In genomic region chr1:32764826-32765545, GRCh38 we compare ENCODE assay signal across 16 cellular contexts. TPM values are rescaled to one million over a fixed set of nuclear protein-coding genes. Genes with fewer than 3 reads are reported as not detected.
DNase-seq lines count a peak whose midpoint lies in the region; TF ChIP-seq lines count a peak whose summit lies in the region.
"Had no signal": no experiment of that assay in that cellular context is flagged by ENCODE, and none has a peak within 500 bp of the region (broad histone marks: within the 10 kb centered on the region; RNA-seq: fewer than 3 reads in every experiment).

No MANE protein-coding gene starts in this region.

- H3K27me3 ChIP-seq in sigmoid colon: no peaks in the 10 kb centered on the region

- peaks cover 0 to 4% (median 0%) of the 10 kb centered on the region in 4 donors for H3K36me3 ChIP-seq in sigmoid colon

- no peaks in the 10 kb centered on the region for H3K27me3 Mint-ChIP-seq in brain
- peaks cover 8% of the 10 kb centered on the region for H3K27me3 Mint-ChIP-seq in nephron (ENCODE audit: low read depth)

- TF ChIP-seq CTCF in brain (conservative IDR thresholded peaks at IDR 0.05) (no peak), nephron (IDR thresholded peaks at IDR 0.05; ENCODE audit: unreplicated experiment in 3 of 3) (no peak), sigmoid colon (IDR thresholded peaks at IDR 0.05) (no peak)

- H3K27ac ChIP-seq in sigmoid colon: peak overlapping the region in 1 of 4 donors; percentile 48
- H3K27ac ChIP-seq: psoas muscle had no signal

- peak overlapping the region in 4 of 5 experiments; percentile 71 to 83 (median 72) for H3K4me3 Mint-ChIP-seq in brain
- H3K4me3 Mint-ChIP-seq in nephron: peak overlapping the region; percentile 64 to 72 (median 70)
- H3K4me3 Mint-ChIP-seq: CD4-positive, CD25-positive, alpha-beta regulatory T cell had no signal

- peaks cover 57% of the 10 kb centered on the region for H3K4me1 Mint-ChIP-seq in brain
- H3K4me1 Mint-ChIP-seq in nephron: peaks cover 67% of the 10 kb centered on the region

- TF ChIP-seq EP300 in sigmoid colon (IDR thresholded peaks at IDR 0.05): no peak

- H3K36me3 Mint-ChIP-seq in brain: peaks cover 15% of the 10 kb centered on the region
- peaks cover 25% of the 10 kb centered on the region for H3K36me3 Mint-ChIP-seq in nephron (ENCODE audit: low read depth)
- H3K36me3 Mint-ChIP-seq: CD4-positive, CD25-positive, alpha-beta regulatory T cell had no signal

- DNase-seq in DMS79 treated with DMSO at 0.1 percent for 48 hours (lab: John Stamatoyannopoulos, UW): peak; percentile 34
- DNase-seq in NCI-H2107 (lab: John Stamatoyannopoulos, UW): peak; percentile 50
- DNase-seq in activated CD4-positive, CD25-positive, alpha-beta regulatory T cell (lab: John Stamatoyannopoulos, UW): no peak
- DNase-seq in SIG-M5 (lab: John Stamatoyannopoulos, UW): no peak
- DNase-seq in SHP77 (lab: John Stamatoyannopoulos, UW): no peak
- DNase-seq in sigmoid colon: no peak
- DNase-seq: activated CD8-positive, alpha-beta memory T cell treated with anti-CD3 and anti-CD28 coated beads, Interleukin-2, amount 50 U/mL, for 4 hours; CD4-positive, CD25-positive, alpha-beta regulatory T cell; effector CD4-positive, alpha-beta T cell; NCI-H1930; psoas muscle; RPMI8226; stimulated activated CD4-positive, alpha-beta T cell treated with anti-CD3 and anti-CD28 coated beads, Interleukin-1b, Interleukin-23, amount 100 ng/mL, for 48 hours; stimulated activated naive CD4-positive, alpha-beta T cell had no signal

- H3K4me1 ChIP-seq in sigmoid colon: peaks cover 0 to 62% (median 49%) of the 10 kb centered on the region in 4 donors

- intact Hi-C loops in sigmoid colon (cut with DNase I): no loop called here

- H3K9me3 Mint-ChIP-seq in brain (no peaks in the 10 kb centered on the region), nephron (no peaks in the 10 kb centered on the region)
- H3K9me3 Mint-ChIP-seq: CD4-positive, CD25-positive, alpha-beta regulatory T cell had no signal

- TF ChIP-seq POLR2A in sigmoid colon (IDR thresholded peaks at IDR 0.05): no peak

- peak overlapping the region in 4 of 5 experiments; percentile 68 to 94 (median 75) for H3K27ac Mint-ChIP-seq in brain
- H3K27ac Mint-ChIP-seq in nephron: peak overlapping the region; percentile 51 to 91 (median 81)

- no peaks in the 10 kb centered on the region for H3K9me3 ChIP-seq in sigmoid colon
- H3K9me3 ChIP-seq: psoas muscle had no signal

- H3K4me3 ChIP-seq in sigmoid colon: no peak overlapping the region
- H3K4me3 ChIP-seq: psoas muscle had no signal

- 79% methylated on average over 6 of the region's 6 CpGs for WGBS in sigmoid colon, 2 donors

RNA-seq across cellular contexts. Expression of gene YARS1, which starts 52.2 kb away (rescaled TPM):
- polyA plus RNA-seq in brain (ENCODE audit: insufficient read depth, low read depth, low replicate concordance) (150 TPM), sigmoid colon (10 to 100 TPM; 28.7 to 65.2 (median 33.6) TPM)
- total RNA-seq in sigmoid colon: 10 to 100 TPM; 29.6 to 46.8 (median 37.6) TPM

RNA-seq across cellular contexts. Expression of gene S100PBP, which starts 52.5 kb away (rescaled TPM):
- polyA plus RNA-seq in brain (ENCODE audit: insufficient read depth, low read depth, low replicate concordance) (22.8 TPM), sigmoid colon (10 to 100 TPM in 2 of 3 donors, 1 to 10 TPM in 1; 3.2 to 12.7 (median 10.2) TPM)
- 10 to 100 TPM; 25.2 to 50.7 (median 28.9) TPM for total RNA-seq in sigmoid colon

Comparison
In these comparisons a context has a peak if more than half of its experiments do, and no peak if none do; other contexts are left out.
1. DNase-seq: peak in DMS79 treated with DMSO at 0.1 percent for 48 hours (single experiment) and NCI-H2107 (single experiment); none in activated CD4-positive, CD25-positive, alpha-beta regulatory T cell (0 of 4), SIG-M5 (single experiment), SHP77 (0 of 2) and sigmoid colon (single experiment).